Comparison of ENCODE assay signal across 26 cellular contexts in genomic region chr9:77968506-77968905, GRCh38.
"Had no signal": no experiment of that assay in that cellular context is flagged by ENCODE, and none has a peak within 500 bp of the region (broad histone marks: within the 10 kb centered on the region; RNA-seq: fewer than 3 reads in every experiment).

No MANE protein-coding gene starts in this region.

- H3K9me3 ChIP-seq: Peyer's patch had no signal

- H3K4me3 ChIP-seq: cardiac muscle cell, K562, Peyer's patch, SJCRH30 had no signal

- FAIRE-seq: K562 had no signal

- H3K4me3 Mint-ChIP-seq: activated B cell treated with CpG ODN at 0.5 μM for 24 hours; activated CD4-positive, alpha-beta memory T cell treated with anti-CD3 and anti-CD28 coated beads for 36 hours; activated CD4-positive, alpha-beta T cell treated with anti-CD3 and anti-CD28 coated beads, Interleukin-2, amount 10 ng/mL, durations not matched to agents 7 days and 5 days; activated naive CD4-positive, alpha-beta T cell treated with anti-CD3 and anti-CD28 coated beads, Interleukin-2, amount 10 ng/mL, durations not matched to agents 7 days and 5 days; activated naive CD8-positive, alpha-beta T cell treated with anti-CD3 and anti-CD28 coated beads for 36 hours; activated T-helper 17 cell treated with anti-CD3 and anti-CD28 coated beads, Interleukin-2, amount 50 U/mL, for 72 hours; T-helper 1 cell treated with Interleukin-12 subunit alpha and Interleukin-12 subunit beta and Interleukin-4 antibody, amounts not matched to agents 30 μg/mL and 1 μg/mL, for 36 hours had no signal

- H3K4me1 Mint-ChIP-seq: activated B cell treated with CpG ODN at 0.5 μM for 24 hours had no signal

- H3K27me3 Mint-ChIP-seq: activated CD4-positive, alpha-beta memory T cell treated with anti-CD3 and anti-CD28 coated beads for 36 hours; activated CD4-positive, alpha-beta T cell treated with anti-CD3 and anti-CD28 coated beads, Interleukin-2, amount 10 ng/mL, durations not matched to agents 7 days and 5 days; activated naive CD4-positive, alpha-beta T cell treated with anti-CD3 and anti-CD28 coated beads, Interleukin-2, amount 10 ng/mL, durations not matched to agents 7 days and 5 days; activated naive CD8-positive, alpha-beta T cell treated with anti-CD3 and anti-CD28 coated beads for 36 hours; activated T-helper 17 cell treated with anti-CD3 and anti-CD28 coated beads, Interleukin-2, amount 50 U/mL, for 72 hours had no signal

- H3K27ac Mint-ChIP-seq: activated B cell treated with CpG ODN at 0.5 μM for 24 hours; activated CD4-positive, alpha-beta memory T cell treated with anti-CD3 and anti-CD28 coated beads for 36 hours; activated CD4-positive, alpha-beta T cell treated with anti-CD3 and anti-CD28 coated beads, Interleukin-2, amount 10 ng/mL, durations not matched to agents 7 days and 5 days; activated naive CD4-positive, alpha-beta T cell treated with anti-CD3 and anti-CD28 coated beads, Interleukin-2, amount 10 ng/mL, durations not matched to agents 7 days and 5 days; activated naive CD8-positive, alpha-beta T cell treated with anti-CD3 and anti-CD28 coated beads for 36 hours; activated T-helper 17 cell treated with anti-CD3 and anti-CD28 coated beads, Interleukin-2, amount 50 U/mL, for 72 hours; T-helper 1 cell treated with Interleukin-12 subunit alpha and Interleukin-12 subunit beta and Interleukin-4 antibody, amounts not matched to agents 30 μg/mL and 1 μg/mL, for 36 hours had no signal

- ATAC-seq: activated T-helper 17 cell treated with anti-CD3 and anti-CD28 coated beads, Interleukin-2, amount 50 U/mL, for 72 hours; K562 had no signal

- H3K27me3 ChIP-seq: brain microvascular endothelial cell, cardiac muscle cell, Peyer's patch, SJCRH30 had no signal

- H3K36me3 ChIP-seq: brain microvascular endothelial cell, cardiac muscle cell, Peyer's patch, SJCRH30 had no signal

- DNase-seq: activated B cell treated with CpG ODN at 0.5 μM for 24 hours; activated CD4-positive, alpha-beta memory T cell treated with anti-CD3 and anti-CD28 coated beads for 36 hours; activated CD4-positive, alpha-beta T cell treated with anti-CD3 and anti-CD28 coated beads, Interleukin-2, amount 10 ng/mL, durations not matched to agents 7 days and 5 days; activated gamma-delta T cell treated with Interleukin-2 at 50 U/mL for 16 hours; activated naive CD4-positive, alpha-beta T cell treated with anti-CD3 and anti-CD28 coated beads, Interleukin-2, amount 10 ng/mL, durations not matched to agents 7 days and 5 days; activated naive CD8-positive, alpha-beta T cell treated with anti-CD3 and anti-CD28 coated beads for 36 hours; activated T-cell treated with anti-CD3 and anti-CD28 coated beads for 4 hours; activated T-cell treated with anti-CD3 and anti-CD28 coated beads, Interleukin-2, amount 50 U/mL, for 48 hours; brain microvascular endothelial cell; Kasumi-1; NCI-H1092; NCI-H1436 treated with DMSO at 0.1 percent for 48 hours; NCI-H187 treated with DMSO at 0.1 percent for 48 hours; NCI-H2081 treated with DMSO at 0.1 percent for 48 hours; NCI-H526; NCI-H774; NK-92 treated with Interleukin-12 subunit alpha and Interleukin-12 subunit beta, amount 100 ng/mL, for 24 hours; Peyer's patch; Right ventricle myocardium superior; SJCRH30; T-helper 9 cell had no signal

- H3K27ac ChIP-seq: brain microvascular endothelial cell, cardiac muscle cell, Peyer's patch, RWPE1, SJCRH30 had no signal

- H3K4me1 ChIP-seq: Peyer's patch, SJCRH30 had no signal

- H3K9me3 Mint-ChIP-seq: activated B cell treated with CpG ODN at 0.5 μM for 24 hours; activated CD4-positive, alpha-beta memory T cell treated with anti-CD3 and anti-CD28 coated beads for 36 hours; activated CD4-positive, alpha-beta T cell treated with anti-CD3 and anti-CD28 coated beads, Interleukin-2, amount 10 ng/mL, durations not matched to agents 7 days and 5 days; activated naive CD4-positive, alpha-beta T cell treated with anti-CD3 and anti-CD28 coated beads, Interleukin-2, amount 10 ng/mL, durations not matched to agents 7 days and 5 days; activated naive CD8-positive, alpha-beta T cell treated with anti-CD3 and anti-CD28 coated beads for 36 hours; activated T-helper 17 cell treated with anti-CD3 and anti-CD28 coated beads, Interleukin-2, amount 50 U/mL, for 72 hours; T-helper 1 cell treated with Interleukin-12 subunit alpha and Interleukin-12 subunit beta and Interleukin-4 antibody, amounts not matched to agents 30 μg/mL and 1 μg/mL, for 36 hours had no signal
